In genomic region chr1:160342953-160343869, GRCh38 we compare ENCODE assay signal across 8 cellular contexts. TPM values are rescaled to one million over a fixed set of nuclear protein-coding genes. Genes with fewer than 3 reads are reported as not detected.
DNase-seq lines count a peak whose midpoint lies in the region; ATAC-seq and TF ChIP-seq lines count a peak whose summit lies in the region.

Gene COPA (minus strand): TSS chr1:160343250. CDS start chr1:160343170, 80 bp downstream.
Gene NCSTN (plus strand): TSS chr1:160343383. CDS start chr1:160343397, 14 bp downstream.

- H3K27ac ChIP-seq in SK-N-MC (peak within 1 kb of the TSS; percentile 86), gastroesophageal sphincter (peak within 1 kb of the TSS; percentile 85 to 93 (median 90))

- no peaks in the 10 kb centered on the region for H3K27me3 ChIP-seq in gastroesophageal sphincter

- H3K9me3 ChIP-seq in SK-N-MC (ENCODE audit: low read depth, low read length) = no peaks in the 10 kb centered on the region
- no peaks in the 10 kb centered on the region for H3K9me3 ChIP-seq in gastroesophageal sphincter

- DNase-seq in GF-D8 (lab: John Stamatoyannopoulos, UW) (peak; percentile 71), HFF-Myc (ENCODE audit: extremely low read depth, low read depth) (peak; percentile 85), NB4 (ENCODE audit: low read depth) (peak; percentile 96), SK-N-MC (ENCODE audit: low read depth, low spot score) (peak; percentile 30), non-pigmented ciliary epithelial cell (ENCODE audit: low read depth) (peak; percentile 85), superior temporal gyrus (ENCODE audit: extremely low spot score) (peak; percentile 95)
- peak; percentile 94 for DNase-seq in activated naive CD4-positive, alpha-beta T cell treated with anti-CD3 and anti-CD28 coated beads, Interleukin-2, amount 10 ng/mL, durations not matched to agents 7 days and 5 days

- peak; percentile 58 for TF ChIP-seq POLR2A in NB4 (IDR thresholded peaks at IDR 0.05; ENCODE audit: extremely low read depth, insufficient read length)
- peak; percentile 80 to 90 for TF ChIP-seq POLR2A in gastroesophageal sphincter (IDR thresholded peaks at IDR 0.05)

- no peak for TF ChIP-seq CTCF in HFF-Myc (IDR thresholded peaks at IDR 0.05; ENCODE audit: low read depth, low read length, missing control alignments)
- TF ChIP-seq CTCF in NB4 (IDR thresholded peaks at IDR 0.05; ENCODE audit: low read depth, low read length) = no peak
- TF ChIP-seq CTCF in gastroesophageal sphincter (IDR thresholded peaks at IDR 0.05) = peak in 2 of 4 experiments; percentile 12 to 30

- peaks cover 6 to 61% (median 7%) of the 10 kb centered on the region in 3 donors for H3K4me1 ChIP-seq in gastroesophageal sphincter

- no peaks in the 10 kb centered on the region for H3K27me3 Mint-ChIP-seq in activated naive CD4-positive, alpha-beta T cell treated with anti-CD3 and anti-CD28 coated beads, Interleukin-2, amount 10 ng/mL, durations not matched to agents 7 days and 5 days

- H3K27ac Mint-ChIP-seq in activated naive CD4-positive, alpha-beta T cell treated with anti-CD3 and anti-CD28 coated beads, Interleukin-2, amount 10 ng/mL, durations not matched to agents 7 days and 5 days = peak within 1 kb of the TSS; percentile 98

- no peaks in the 10 kb centered on the region for H3K9me3 Mint-ChIP-seq in activated naive CD4-positive, alpha-beta T cell treated with anti-CD3 and anti-CD28 coated beads, Interleukin-2, amount 10 ng/mL, durations not matched to agents 7 days and 5 days

- no peak for TF ChIP-seq EP300 in gastroesophageal sphincter (IDR thresholded peaks at IDR 0.05)

- CTCF ChIA-PET in activated naive CD4-positive, alpha-beta T cell treated with anti-CD3 and anti-CD28 coated beads, Interleukin-2, amount 10 ng/mL, durations not matched to agents 7 days and 5 days (lab: Charles Lee) = interaction anchor here (0.7 to 1.4 kb wide), 2 partner anchors 11 to 264 kb away, joined by 3 read pairs; no protein-coding TSS in a partner anchor

- ATAC-seq in gastroesophageal sphincter = peak; percentile 99

- peaks cover 29% of the 10 kb centered on the region for H3K36me3 ChIP-seq in SK-N-MC (ENCODE audit: insufficient read depth, low read length)
- peaks cover 0 to 54% of the 10 kb centered on the region in 2 donors for H3K36me3 ChIP-seq in gastroesophageal sphincter

- peak within 1 kb of the TSS; percentile 98 for H3K9ac ChIP-seq in SK-N-MC (ENCODE audit: insufficient read length)

- peaks cover 48% of the 10 kb centered on the region for H3K36me3 Mint-ChIP-seq in activated naive CD4-positive, alpha-beta T cell treated with anti-CD3 and anti-CD28 coated beads, Interleukin-2, amount 10 ng/mL, durations not matched to agents 7 days and 5 days

- WGBS in gastroesophageal sphincter (ENCODE audit: low coverage in 1 of 2), 2 donors = 0% methylated on average over 16 to 31 of the region's 58 CpGs

- peak within 1 kb of the TSS; percentile 100 for H3K4me3 Mint-ChIP-seq in activated naive CD4-positive, alpha-beta T cell treated with anti-CD3 and anti-CD28 coated beads, Interleukin-2, amount 10 ng/mL, durations not matched to agents 7 days and 5 days

- H3K4me1 Mint-ChIP-seq in activated naive CD4-positive, alpha-beta T cell treated with anti-CD3 and anti-CD28 coated beads, Interleukin-2, amount 10 ng/mL, durations not matched to agents 7 days and 5 days = peaks cover 46% of the 10 kb centered on the region

- H3K4me3 ChIP-seq in HFF-Myc (replicated peaks; ENCODE audit: low read depth, low read length) = peak within 1 kb of the TSS; percentile 98
- peak within 1 kb of the TSS; percentile 97 for H3K4me3 ChIP-seq in NB4 (ENCODE audit: low read depth, low read length)
- peak within 1 kb of the TSS; percentile 99 for H3K4me3 ChIP-seq in SK-N-MC
- peak within 1 kb of the TSS; percentile 86 to 91 for H3K4me3 ChIP-seq in gastroesophageal sphincter

RNA-seq across cellular contexts. Expression of gene COPA, which starts in this region (rescaled TPM):
- total RNA-seq in gastroesophageal sphincter = 100 to 1,000 TPM in 2 of 4 donors, 10 to 100 TPM in 2; 92.3 to 127 (median 111) TPM

RNA-seq across cellular contexts. Expression of gene NCSTN, which starts in this region (rescaled TPM):
- 10 to 100 TPM; 41.5 to 49.2 (median 47.5) TPM for total RNA-seq in gastroesophageal sphincter

Comparison
In these comparisons a context has a peak if more than half of its experiments do, and no peak if none do; other contexts are left out.
1. Peak in every context shown above with its lines: DNase-seq, ATAC-seq, H3K4me3 ChIP-seq and H3K27ac ChIP-seq.
2. DNase-seq: peak in every context shown above with its lines; median percentile 96 in NB4; 95 in superior temporal gyrus; 94 in activated naive CD4-positive, alpha-beta T cell treated with anti-CD3 and anti-CD28 coated beads, Interleukin-2, amount 10 ng/mL, durations not matched to agents 7 days and 5 days; 85 in HFF-Myc; 85 in non-pigmented ciliary epithelial cell; 71 in GF-D8; 30 in SK-N-MC.